In genomic region chr1:180265201-180265600, GRCh38 we compare ENCODE assay signal across 17 cellular contexts. TPM values are rescaled to one million over a fixed set of nuclear protein-coding genes. Genes with fewer than 3 reads are reported as not detected.
DNase-seq lines count a peak whose midpoint lies in the region; ATAC-seq and TF ChIP-seq lines count a peak whose summit lies in the region.
"Had no signal": no experiment of that assay in that cellular context is flagged by ENCODE, and none has a peak within 500 bp of the region (broad histone marks: within the 10 kb centered on the region; RNA-seq: fewer than 3 reads in every experiment).

No MANE protein-coding gene starts in this region.

- TF ChIP-seq CTCF in coronary artery (IDR thresholded peaks at IDR 0.05) (no peak), left ventricle myocardium inferior (IDR thresholded peaks at IDR 0.05; ENCODE audit: borderline replicate concordance) (no peak), Calu3 (IDR thresholded peaks at IDR 0.05; ENCODE audit: unreplicated experiment) (no peak)

- no peak overlapping the region for H2BK12ac ChIP-seq in mesenchymal stem cell (ENCODE audit: low read length in 2 of 2)

- no peak overlapping the region for H2BK15ac ChIP-seq in mesenchymal stem cell (ENCODE audit: low read depth, poor library complexity, severe bottlenecking)

- H4K8ac ChIP-seq in mesenchymal stem cell (ENCODE audit: low read length), result no peak overlapping the region

- H2AK5ac ChIP-seq in mesenchymal stem cell (ENCODE audit: low read length, severe bottlenecking), result peak overlapping the region; percentile 10

- H3K9me3 ChIP-seq in mesenchymal stem cell (ENCODE audit: control insufficient read depth, low read length) (no peaks in the 10 kb centered on the region), left ventricle myocardium inferior (replicated peaks) (no peaks in the 10 kb centered on the region)
- H3K9me3 ChIP-seq: BLaER1, Caco-2 had no signal

- H2BK5ac ChIP-seq in mesenchymal stem cell (ENCODE audit: low read depth, low read length, poor library complexity, severe bottlenecking), result no peak overlapping the region

- H3K4me3 Mint-ChIP-seq in activated CD8-positive, alpha-beta memory T cell treated with anti-CD3 and anti-CD28 coated beads, Interleukin-2, amount 10 ng/mL, durations not matched to agents 7 days and 5 days, result no peak overlapping the region
- no peak overlapping the region for H3K4me3 Mint-ChIP-seq in Calu3 (ENCODE audit: low read depth, unreplicated experiment)
- H3K4me3 Mint-ChIP-seq: CD8-positive, alpha-beta memory T cell; HFFc6; IgD-negative memory B cell had no signal

- H4K91ac ChIP-seq in mesenchymal stem cell (ENCODE audit: low read length), result no peak overlapping the region

- H3K27ac ChIP-seq in coronary artery (no peak overlapping the region), mesenchymal stem cell (ENCODE audit: low read length, poor library complexity, severe bottlenecking) (no peak overlapping the region), left ventricle myocardium inferior (replicated peaks) (no peak overlapping the region)

- H3K18ac ChIP-seq in mesenchymal stem cell (ENCODE audit: low read depth in 1 of 2, low read length in 2 of 2), result no peak overlapping the region

- H3K36me3 ChIP-seq in mesenchymal stem cell (ENCODE audit: control insufficient read depth in 1 of 2, insufficient read depth in 2 of 2, low read depth in 1 of 2, low read length in 2 of 2), result peaks cover 0 to 2% of the 10 kb centered on the region in 2 experiments
- H3K36me3 ChIP-seq in left ventricle myocardium inferior, result no peaks in the 10 kb centered on the region
- H3K36me3 ChIP-seq: BLaER1 had no signal

- DNase-seq in activated CD8-positive, alpha-beta memory T cell treated with anti-CD3 and anti-CD28 coated beads, Interleukin-2, amount 50 U/mL, for 48 hours, result peak; percentile 40
- DNase-seq in activated CD8-positive, alpha-beta memory T cell treated with anti-CD3 and anti-CD28 coated beads, Interleukin-2, amount 10 ng/mL, durations not matched to agents 7 days and 5 days, result no peak
- DNase-seq in coronary artery (ENCODE audit: low spot score), result peak; percentile 29
- no peak for DNase-seq in mesenchymal stem cell
- DNase-seq in NCI-H1436 (lab: John Stamatoyannopoulos, UW), result no peak
- DNase-seq in left ventricle myocardium inferior, result no peak
- no peak for DNase-seq in Calu3
- DNase-seq: 8988T; AML-193; Caco-2; CD8-positive, alpha-beta memory T cell; DMS53; GOT3; HCEC 1CT; HFFc6 had no signal

- H3K27me3 Mint-ChIP-seq in activated CD8-positive, alpha-beta memory T cell treated with anti-CD3 and anti-CD28 coated beads, Interleukin-2, amount 10 ng/mL, durations not matched to agents 7 days and 5 days, result peaks cover 3% of the 10 kb centered on the region
- peaks cover 33% of the 10 kb centered on the region for H3K27me3 Mint-ChIP-seq in Calu3 (ENCODE audit: unreplicated experiment)
- H3K27me3 Mint-ChIP-seq: IgD-negative memory B cell had no signal

- no peak overlapping the region for H3K27ac Mint-ChIP-seq in activated CD8-positive, alpha-beta memory T cell treated with anti-CD3 and anti-CD28 coated beads, Interleukin-2, amount 10 ng/mL, durations not matched to agents 7 days and 5 days
- no peak overlapping the region for H3K27ac Mint-ChIP-seq in Calu3 (ENCODE audit: unreplicated experiment)
- H3K27ac Mint-ChIP-seq: HFFc6 had no signal

- no peak overlapping the region for H3K4me2 ChIP-seq in mesenchymal stem cell (ENCODE audit: low read length, poor library complexity, severe bottlenecking)

- no peak overlapping the region for H2AFZ ChIP-seq in mesenchymal stem cell (ENCODE audit: low read depth, low read length)

- H3K9ac ChIP-seq in mesenchymal stem cell (ENCODE audit: low read length), result no peak overlapping the region
- H3K9ac ChIP-seq: BLaER1 had no signal

- BruUV-seq in Calu3 (replicated peaks; lab: Mats Ljungman, UMichigan), result no TSS peak

- no peak overlapping the region for H3K4ac ChIP-seq in mesenchymal stem cell (ENCODE audit: low read depth in 1 of 2, low read length in 2 of 2)

- 89% methylated on average over 8 of the region's 9 CpGs for WGBS in mesenchymal stem cell

- H3K4me1 ChIP-seq in mesenchymal stem cell (ENCODE audit: control insufficient read depth, insufficient read depth, low read depth, low read length) (peaks cover 24% of the 10 kb centered on the region), left ventricle myocardium inferior (no peaks in the 10 kb centered on the region)

- no peak overlapping the region for H2BK120ac ChIP-seq in mesenchymal stem cell (ENCODE audit: low read depth, low read length)

- no peak overlapping the region for H3K14ac ChIP-seq in mesenchymal stem cell (ENCODE audit: low read length in 2 of 2)

- no peaks in the 10 kb centered on the region for H3K4me1 Mint-ChIP-seq in activated CD8-positive, alpha-beta memory T cell treated with anti-CD3 and anti-CD28 coated beads, Interleukin-2, amount 10 ng/mL, durations not matched to agents 7 days and 5 days
- H3K4me1 Mint-ChIP-seq in Calu3 (ENCODE audit: low read depth, unreplicated experiment), result peaks cover 7% of the 10 kb centered on the region
- H3K4me1 Mint-ChIP-seq: CD8-positive, alpha-beta memory T cell had no signal

- H3K9me3 Mint-ChIP-seq in activated CD8-positive, alpha-beta memory T cell treated with anti-CD3 and anti-CD28 coated beads, Interleukin-2, amount 10 ng/mL, durations not matched to agents 7 days and 5 days (ENCODE audit: low read depth), result no peaks in the 10 kb centered on the region
- H3K9me3 Mint-ChIP-seq in Calu3 (ENCODE audit: low read depth, unreplicated experiment), result no peaks in the 10 kb centered on the region
- H3K9me3 Mint-ChIP-seq: CD8-positive, alpha-beta memory T cell; HFFc6; IgD-negative memory B cell had no signal

- H3K36me3 Mint-ChIP-seq in activated CD8-positive, alpha-beta memory T cell treated with anti-CD3 and anti-CD28 coated beads, Interleukin-2, amount 10 ng/mL, durations not matched to agents 7 days and 5 days, result no peaks in the 10 kb centered on the region
- H3K36me3 Mint-ChIP-seq in Calu3 (ENCODE audit: insufficient read depth, unreplicated experiment), result peaks cover 5% of the 10 kb centered on the region
- H3K36me3 Mint-ChIP-seq: CD8-positive, alpha-beta memory T cell; IgD-negative memory B cell had no signal

- ATAC-seq in activated CD8-positive, alpha-beta memory T cell treated with anti-CD3 and anti-CD28 coated beads, Interleukin-2, amount 10 ng/mL, durations not matched to agents 7 days and 5 days, result no peak

- H3K79me1 ChIP-seq in mesenchymal stem cell (replicated peaks; ENCODE audit: low read length, poor library complexity, severe bottlenecking), result no peaks in the 10 kb centered on the region

- H3K23ac ChIP-seq in mesenchymal stem cell (ENCODE audit: low read length in 2 of 2), result no peak overlapping the region

- H3K4me3 ChIP-seq in coronary artery (no peak overlapping the region), mesenchymal stem cell (ENCODE audit: insufficient read depth in 1 of 2, low read depth in 1 of 2, low read length in 2 of 2) (no peak overlapping the region), left ventricle myocardium inferior (no peak overlapping the region)
- H3K4me3 ChIP-seq: BLaER1 had no signal

- H3K27me3 ChIP-seq in mesenchymal stem cell (ENCODE audit: control insufficient read depth in 1 of 2, insufficient read depth in 1 of 2, low read length in 2 of 2) (peaks cover 4 to 58% of the 10 kb centered on the region in 2 experiments), left ventricle myocardium inferior (ENCODE audit: low read depth) (peaks cover 42% of the 10 kb centered on the region)
- H3K27me3 ChIP-seq: BLaER1 had no signal

- intact Hi-C loops in left ventricle myocardium inferior (cut with micrococcal nuclease) (no loop called here), Calu3 (cut with micrococcal nuclease; ENCODE audit: unreplicated experiment) (no loop called here)

- CTCF ChIA-PET in activated CD8-positive, alpha-beta memory T cell treated with anti-CD3 and anti-CD28 coated beads, Interleukin-2, amount 10 ng/mL, durations not matched to agents 7 days and 5 days (lab: Charles Lee), result no interaction called here
- CTCF ChIA-PET in Calu3 (lab: Charles Lee), result no interaction called here

RNA-seq across cellular contexts. Expression of gene LHX4, which starts 35.1 kb away (rescaled TPM):
- not detected for total RNA-seq in activated CD8-positive, alpha-beta memory T cell treated with anti-CD3 and anti-CD28 coated beads, Interleukin-2, amount 10 ng/mL, durations not matched to agents 7 days and 5 days
- 0.01 TPM for polyA plus RNA-seq in mesenchymal stem cell (2013, experiment 1 of 2)
- 0.01 TPM for polyA plus RNA-seq in mesenchymal stem cell (2013, experiment 2 of 2)
- not detected for total RNA-seq in left ventricle myocardium inferior
- total RNA-seq in Calu3 (2022), result 0.05 and 0.19 TPM in 2 replicates
- total RNA-seq: CD8-positive, alpha-beta memory T cell had no signal

Comparison
In these comparisons a context has a peak if more than half of its experiments do, and no peak if none do; other contexts are left out.
1. DNase-seq: peak in activated CD8-positive, alpha-beta memory T cell treated with anti-CD3 and anti-CD28 coated beads, Interleukin-2, amount 50 U/mL, for 48 hours (single experiment) and coronary artery (single experiment); none in activated CD8-positive, alpha-beta memory T cell treated with anti-CD3 and anti-CD28 coated beads, Interleukin-2, amount 10 ng/mL, durations not matched to agents 7 days and 5 days (single experiment), mesenchymal stem cell (single experiment), NCI-H1436 (single experiment), left ventricle myocardium inferior (single experiment) and Calu3 (single experiment).